Comparison of ENCODE assay signal across 8 cellular contexts in the genomic region with DNA sequence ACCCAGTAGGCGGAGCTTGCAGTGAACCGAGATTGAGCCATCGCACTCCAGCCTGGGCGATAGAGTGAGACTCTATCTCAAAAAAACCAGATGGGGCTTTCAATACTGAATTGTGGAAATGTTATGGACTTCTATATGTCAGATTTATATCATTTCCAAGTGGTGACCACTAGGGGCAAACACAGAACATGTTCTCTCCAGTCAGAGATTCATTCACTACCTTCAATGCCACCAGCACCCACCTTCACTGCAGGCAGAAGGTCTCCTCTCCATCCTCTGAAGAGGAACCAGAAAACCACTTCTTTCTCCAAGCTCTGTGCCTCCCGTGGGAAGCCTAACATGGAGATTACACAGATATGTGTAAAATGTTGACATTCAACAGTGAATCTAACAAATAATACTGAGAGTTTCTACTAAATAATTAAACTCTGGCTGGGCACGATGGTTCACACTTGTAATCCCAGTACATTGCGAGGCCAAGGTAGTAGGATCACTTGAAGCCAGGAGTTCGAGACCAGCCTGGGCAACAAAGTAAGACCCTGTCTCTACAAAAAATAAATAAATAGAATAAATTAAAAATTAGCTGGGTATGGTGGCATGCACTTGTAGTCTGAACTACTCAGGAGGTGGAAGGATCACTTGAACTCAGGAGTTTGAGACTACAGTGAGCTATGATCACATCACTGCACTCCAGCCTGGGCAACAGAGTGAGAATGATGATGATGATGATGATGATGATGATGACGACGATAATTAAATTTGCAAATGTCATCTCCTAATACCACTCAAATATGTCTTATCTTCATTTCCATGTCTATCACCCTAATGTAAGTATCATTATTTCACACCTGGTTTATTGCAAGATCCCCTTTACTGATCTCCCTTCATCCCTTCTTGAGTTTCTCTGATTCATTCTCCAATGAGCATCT.
DNase-seq lines count a peak whose midpoint lies in the region; ATAC-seq and TF ChIP-seq lines count a peak whose summit lies in the region.

No MANE protein-coding gene starts in this region.

- no peaks in the 10 kb centered on the region for H3K4me1 Mint-ChIP-seq in activated naive CD4-positive, alpha-beta T cell treated with anti-CD3 and anti-CD28 coated beads for 36 hours (ENCODE audit: low read depth)
- peaks cover 16% of the 10 kb centered on the region for H3K4me1 Mint-ChIP-seq in activated T-helper 2 cell treated with anti-CD3 and anti-CD28 coated beads, Interferon-gamma antibody, Interleukin-2, Interleukin-4, amounts not matched to agents 10 μg/mL and 5 μg/mL and 100 μg/mL, durations not matched to agents 14 hours and 24 hours and 36 hours (ENCODE audit: low read depth)

- ATAC-seq in HG03558 (IDR thresholded peaks at IDR 0.05; ENCODE audit: extremely low read depth, unreplicated experiment): peak; percentile 35
- ATAC-seq in right lobe of liver: peak in 3 of 4 donors; percentile 22 to 62 (median 43)

- DNase-seq in A172 (ENCODE audit: low spot score) (peak; percentile 28), GM12865 (ENCODE audit: low read depth) (peak; percentile 60), WERI-Rb-1 (peak; percentile 56), right lobe of liver (no peak)
- no peak for DNase-seq in activated naive CD4-positive, alpha-beta T cell treated with anti-CD3 and anti-CD28 coated beads for 36 hours
- DNase-seq in effector CD8-positive, alpha-beta T cell (lab: John Stamatoyannopoulos, UW): no peak
- DNase-seq in activated T-helper 2 cell treated with anti-CD3 and anti-CD28 coated beads, Interferon-gamma antibody, Interleukin-2, Interleukin-4, amounts not matched to agents 10 μg/mL and 5 μg/mL and 100 μg/mL, durations not matched to agents 14 hours and 24 hours and 36 hours (ENCODE audit: low spot score): no peak

- no peaks in the 10 kb centered on the region for H3K9me3 Mint-ChIP-seq in activated naive CD4-positive, alpha-beta T cell treated with anti-CD3 and anti-CD28 coated beads for 36 hours
- H3K9me3 Mint-ChIP-seq in activated T-helper 2 cell treated with anti-CD3 and anti-CD28 coated beads, Interferon-gamma antibody, Interleukin-2, Interleukin-4, amounts not matched to agents 10 μg/mL and 5 μg/mL and 100 μg/mL, durations not matched to agents 14 hours and 24 hours and 36 hours: no peaks in the 10 kb centered on the region

- H3K27ac ChIP-seq in WERI-Rb-1 (no peak overlapping the region), right lobe of liver (no peak overlapping the region)

- peaks cover 0 to 6% (median 0%) of the 10 kb centered on the region in 4 donors for H3K4me1 ChIP-seq in right lobe of liver

- no peaks in the 10 kb centered on the region for H3K27me3 Mint-ChIP-seq in activated naive CD4-positive, alpha-beta T cell treated with anti-CD3 and anti-CD28 coated beads for 36 hours (ENCODE audit: low read depth)
- peaks cover 19% of the 10 kb centered on the region for H3K27me3 Mint-ChIP-seq in activated T-helper 2 cell treated with anti-CD3 and anti-CD28 coated beads, Interferon-gamma antibody, Interleukin-2, Interleukin-4, amounts not matched to agents 10 μg/mL and 5 μg/mL and 100 μg/mL, durations not matched to agents 14 hours and 24 hours and 36 hours (ENCODE audit: low read depth)

- no peaks in the 10 kb centered on the region for H3K36me3 Mint-ChIP-seq in activated naive CD4-positive, alpha-beta T cell treated with anti-CD3 and anti-CD28 coated beads for 36 hours (ENCODE audit: low read depth)
- no peaks in the 10 kb centered on the region for H3K36me3 Mint-ChIP-seq in activated T-helper 2 cell treated with anti-CD3 and anti-CD28 coated beads, Interferon-gamma antibody, Interleukin-2, Interleukin-4, amounts not matched to agents 10 μg/mL and 5 μg/mL and 100 μg/mL, durations not matched to agents 14 hours and 24 hours and 36 hours (ENCODE audit: low read depth)

- intact Hi-C loops in right lobe of liver (cut with DNase I): no loop called here
- intact Hi-C loops in activated naive CD4-positive, alpha-beta T cell treated with anti-CD3 and anti-CD28 coated beads for 36 hours (cut with micrococcal nuclease): no loop called here
- intact Hi-C loops in activated T-helper 2 cell treated with anti-CD3 and anti-CD28 coated beads, Interferon-gamma antibody, Interleukin-2, Interleukin-4, amounts not matched to agents 10 μg/mL and 5 μg/mL and 100 μg/mL, durations not matched to agents 14 hours and 24 hours and 36 hours (cut with micrococcal nuclease): no loop called here

- CTCF ChIA-PET in activated naive CD4-positive, alpha-beta T cell treated with anti-CD3 and anti-CD28 coated beads for 36 hours (lab: Charles Lee): interaction anchor here (0.7 to 1.7 kb wide), 4 partner anchors 12 to 230 kb away, joined by 3 to 5 read pairs (median 4); no protein-coding TSS in a partner anchor

- no peak overlapping the region for H3K4me3 ChIP-seq in GM12865 (ENCODE audit: low read depth, low read length)
- no peak overlapping the region for H3K4me3 ChIP-seq in WERI-Rb-1 (ENCODE audit: low read depth, low read length)
- H3K4me3 ChIP-seq in right lobe of liver: no peak overlapping the region

- H3K4me3 Mint-ChIP-seq in activated naive CD4-positive, alpha-beta T cell treated with anti-CD3 and anti-CD28 coated beads for 36 hours: no peak overlapping the region
- H3K4me3 Mint-ChIP-seq in activated T-helper 2 cell treated with anti-CD3 and anti-CD28 coated beads, Interferon-gamma antibody, Interleukin-2, Interleukin-4, amounts not matched to agents 10 μg/mL and 5 μg/mL and 100 μg/mL, durations not matched to agents 14 hours and 24 hours and 36 hours (ENCODE audit: low read depth): no peak overlapping the region

- 85% methylated on average over 6 of the region's 10 CpGs for WGBS in right lobe of liver (ENCODE audit: insufficient coverage, low coverage, low lambda C conversion rate, missing lambda C conversion rate)

- no peak overlapping the region for H3K27ac Mint-ChIP-seq in activated naive CD4-positive, alpha-beta T cell treated with anti-CD3 and anti-CD28 coated beads for 36 hours
- H3K27ac Mint-ChIP-seq in activated T-helper 2 cell treated with anti-CD3 and anti-CD28 coated beads, Interferon-gamma antibody, Interleukin-2, Interleukin-4, amounts not matched to agents 10 μg/mL and 5 μg/mL and 100 μg/mL, durations not matched to agents 14 hours and 24 hours and 36 hours: no peak overlapping the region

- H3K27me3 ChIP-seq in WERI-Rb-1 (ENCODE audit: insufficient read depth, low read depth, severe bottlenecking) (no peaks in the 10 kb centered on the region), right lobe of liver (no peaks in the 10 kb centered on the region)

- H3K36me3 ChIP-seq in WERI-Rb-1 (no peaks in the 10 kb centered on the region), right lobe of liver (no peaks in the 10 kb centered on the region)

- no peak for TF ChIP-seq POLR2A in right lobe of liver (IDR thresholded peaks at IDR 0.05)

- H3K9me3 ChIP-seq in WERI-Rb-1 (ENCODE audit: severe bottlenecking): no peaks in the 10 kb centered on the region
- H3K9me3 ChIP-seq in right lobe of liver: no peaks in the 10 kb centered on the region

- peak; percentile 57 for TF ChIP-seq CTCF in GM12865 (IDR thresholded peaks at IDR 0.05; ENCODE audit: insufficient read depth, low read depth, low read length, missing control alignments)
- peak; percentile 84 for TF ChIP-seq CTCF in WERI-Rb-1 (IDR thresholded peaks at IDR 0.05; ENCODE audit: low read depth, low read length)
- peak; percentile 40 to 45 (median 42) for TF ChIP-seq CTCF in right lobe of liver (IDR thresholded peaks at IDR 0.05)

Comparison
In these comparisons a context has a peak if more than half of its experiments do, and no peak if none do; other contexts are left out.
1. DNase-seq: peak in A172 (single experiment), GM12865 (single experiment) and WERI-Rb-1 (single experiment); none in right lobe of liver (0 of 3), activated naive CD4-positive, alpha-beta T cell treated with anti-CD3 and anti-CD28 coated beads for 36 hours (single experiment), effector CD8-positive, alpha-beta T cell (single experiment) and activated T-helper 2 cell treated with anti-CD3 and anti-CD28 coated beads, Interferon-gamma antibody, Interleukin-2, Interleukin-4, amounts not matched to agents 10 μg/mL and 5 μg/mL and 100 μg/mL, durations not matched to agents 14 hours and 24 hours and 36 hours (single experiment).
2. Peak in every context shown above with its lines, with median percentiles within 50 percentile points of each other: CTCF ChIP-seq.